ENCODE assay signal across 16 cellular contexts in the genomic region with DNA sequence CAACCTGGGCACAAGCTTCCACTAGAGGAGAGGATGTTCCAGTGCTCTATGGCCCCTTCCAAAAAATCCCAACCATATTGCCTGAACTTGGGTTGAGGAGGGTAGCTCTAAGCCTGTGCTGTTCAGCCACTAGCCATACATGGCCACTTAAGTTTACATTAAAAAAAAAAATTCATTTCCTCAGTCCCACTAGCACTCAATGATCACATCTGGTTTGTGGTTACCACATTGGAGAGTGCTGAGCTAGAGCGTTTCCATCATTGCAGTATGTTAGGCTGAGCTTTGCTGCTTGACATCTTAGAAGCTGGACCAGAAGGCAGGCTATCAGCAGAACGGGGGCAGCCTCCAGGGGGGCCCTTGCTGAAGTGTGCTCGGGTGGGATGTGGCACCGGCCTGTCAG. TPM values are rescaled to one million over a fixed set of nuclear protein-coding genes. Genes with fewer than 3 reads are reported as not detected.
DNase-seq lines count a peak whose midpoint lies in the region; ATAC-seq, FAIRE-seq and TF ChIP-seq lines count a peak whose summit lies in the region.
"Had no signal": no experiment of that assay in that cellular context is flagged by ENCODE, and none has a peak within 500 bp of the region (broad histone marks: within the 10 kb centered on the region; RNA-seq: fewer than 3 reads in every experiment).

No MANE protein-coding gene starts in this region.

- WGBS in GM12878 (ENCODE audit: insufficient coverage, insufficient replicate concordance, low lambda C conversion rate, missing lambda C conversion rate) = 70% methylated on average over 4 of the region's 4 CpGs

- H3K4me1 Mint-ChIP-seq in activated naive CD4-positive, alpha-beta T cell treated with anti-CD3 and anti-CD28 coated beads, Interleukin-2, amount 10 ng/mL, durations not matched to agents 7 days and 5 days = peaks cover 29% of the 10 kb centered on the region

- intact Hi-C loops in GM12878 (cut with micrococcal nuclease; ENCODE audit: unreplicated experiment) = no loop called here

- TF ChIP-seq RAD21 in GM12878 (IDR thresholded peaks at IDR 0.05; ENCODE audit: insufficient read depth, low read depth, low read length) = no peak

- H3K79me2 ChIP-seq in GM12878 (ENCODE audit: control insufficient read depth, insufficient read depth, low read length) = peaks cover 15% of the 10 kb centered on the region

- in situ Hi-C loops in GM12878 (cut with MboI) = no loop called here

- no peak for FAIRE-seq in GM12878 (lab: Jason Lieb, UNC)
- FAIRE-seq: GM12892, GM19239, urothelium cell line had no signal

- peak; percentile 16; the same call in 2 of the 3 replicates for ATAC-seq in GM12878
- ATAC-seq: heart left ventricle, left colon had no signal

- TF ChIP-seq CTCF in NB4 (IDR thresholded peaks at IDR 0.05; ENCODE audit: low read depth, low read length) (no peak), GM12878 (IDR thresholded peaks at IDR 0.05 in 2 of 3, conservative IDR thresholded peaks at IDR 0.05 in 1 of 3; ENCODE audit: control insufficient read depth in 2 of 3, extremely low read depth in 1 of 3, insufficient read depth in 1 of 3, low read depth in 3 of 3, low read length in 3 of 3) (no peak), GM20000 (IDR thresholded peaks at IDR 0.05; ENCODE audit: extremely low read depth, missing control alignments) (no peak)

- no peak overlapping the region for H3K4me3 Mint-ChIP-seq in activated naive CD4-positive, alpha-beta T cell treated with anti-CD3 and anti-CD28 coated beads, Interleukin-2, amount 10 ng/mL, durations not matched to agents 7 days and 5 days

- RAD21 ChIA-PET in GM12878 (lab: Charles Lee; ENCODE audit: unreplicated experiment) = interaction anchor here (0.6 to 3.6 kb wide), 13 partner anchors 10 to 343 kb away, joined by 3 to 34 read pairs (median 7); a partner anchor contains a TSS

- no peak overlapping the region for H3K4me3 ChIP-seq in NB4 (ENCODE audit: low read depth, low read length)
- no peak overlapping the region for H3K4me3 ChIP-seq in GM12878
- H3K4me3 ChIP-seq in skeletal muscle cell (ENCODE audit: low read depth, low read length) = no peak overlapping the region
- H3K4me3 ChIP-seq: heart left ventricle had no signal

- no peak overlapping the region for H3K27ac ChIP-seq in GM12878 (ENCODE audit: control insufficient read depth, insufficient read depth)
- H3K27ac ChIP-seq: heart left ventricle had no signal

- H3K27ac Mint-ChIP-seq in activated naive CD4-positive, alpha-beta T cell treated with anti-CD3 and anti-CD28 coated beads, Interleukin-2, amount 10 ng/mL, durations not matched to agents 7 days and 5 days = peak overlapping the region; percentile 14

- SMC1A ChIA-PET in GM12878 (lab: Charles Lee; ENCODE audit: uncharacterized antibody, unreplicated experiment) = interaction anchor here (0.7 to 13.3 kb wide), 13 partner anchors 7 to 364 kb away, joined by 3 to 153 read pairs (median 6); a partner anchor contains a TSS

- no peak for TF ChIP-seq POLR2A in NB4 (IDR thresholded peaks at IDR 0.05; ENCODE audit: extremely low read depth, insufficient read length)
- no peak for TF ChIP-seq POLR2A in GM12878 (IDR thresholded peaks at IDR 0.05; ENCODE audit: low read depth, low read length)

- no peaks in the 10 kb centered on the region for H3K9me3 Mint-ChIP-seq in activated naive CD4-positive, alpha-beta T cell treated with anti-CD3 and anti-CD28 coated beads, Interleukin-2, amount 10 ng/mL, durations not matched to agents 7 days and 5 days

- H3K4me2 ChIP-seq in GM12878 (ENCODE audit: control insufficient read depth, insufficient read depth) = no peak overlapping the region

- H3K36me3 Mint-ChIP-seq in activated naive CD4-positive, alpha-beta T cell treated with anti-CD3 and anti-CD28 coated beads, Interleukin-2, amount 10 ng/mL, durations not matched to agents 7 days and 5 days = peaks cover 38% of the 10 kb centered on the region

- H3K9ac ChIP-seq in GM12878 (ENCODE audit: control insufficient read depth, insufficient read depth, low read length) = no peak overlapping the region

- no TSS peak for BruUV-seq in GM12878 (replicated peaks; lab: Mats Ljungman, UMichigan)

- no peaks in the 10 kb centered on the region for H3K27me3 Mint-ChIP-seq in activated naive CD4-positive, alpha-beta T cell treated with anti-CD3 and anti-CD28 coated beads, Interleukin-2, amount 10 ng/mL, durations not matched to agents 7 days and 5 days

- no peak overlapping the region for H2AFZ ChIP-seq in GM12878 (ENCODE audit: control insufficient read depth, low read depth, low read length)

- no peak for DNase-seq in activated naive CD4-positive, alpha-beta T cell treated with anti-CD3 and anti-CD28 coated beads, Interleukin-2, amount 10 ng/mL, durations not matched to agents 7 days and 5 days
- DNase-seq in activated naive CD4-positive, alpha-beta T cell (lab: John Stamatoyannopoulos, UW) = no peak
- DNase-seq in NB4 (ENCODE audit: low read depth) (peak; percentile 21), GM12878 (ENCODE audit: low read depth, low spot score) (no peak), skeletal muscle cell (ENCODE audit: low read depth) (peak; percentile 14), NCI-H1105 (lab: John Stamatoyannopoulos, UW) (no peak), HT-29 (ENCODE audit: low spot score) (no peak), GM20000 (ENCODE audit: low spot score) (no peak)
- DNase-seq: activated gamma-delta T cell; heart left ventricle; left colon; stimulated activated CD8-positive, alpha-beta memory T cell treated with anti-CD3 and anti-CD28 coated beads, Interleukin-4, amount 100 ng/mL, for 48 hours had no signal

- CTCF ChIA-PET in activated naive CD4-positive, alpha-beta T cell treated with anti-CD3 and anti-CD28 coated beads, Interleukin-2, amount 10 ng/mL, durations not matched to agents 7 days and 5 days (lab: Charles Lee) = interaction anchor here (0.6 to 1.5 kb wide), 5 partner anchors 40 to 264 kb away, joined by 3 to 5 read pairs (median 3); no protein-coding TSS in a partner anchor
- CTCF ChIA-PET in GM12878 (lab: Yijun Ruan, JAX) = interaction anchor here (0.8 to 7.2 kb wide), 6 partner anchors 90 to 284 kb away, joined by 3 to 133 read pairs (median 8); a partner anchor contains a TSS

- peaks cover 17% of the 10 kb centered on the region for H3K4me1 ChIP-seq in GM12878 (ENCODE audit: control insufficient read depth, insufficient read depth, low read length)

- H3K9me3 ChIP-seq in GM12878 (replicated peaks; ENCODE audit: control insufficient read depth, insufficient read depth, low read length) = no peaks in the 10 kb centered on the region
- H3K9me3 ChIP-seq: heart left ventricle had no signal

- no peaks in the 10 kb centered on the region for H3K27me3 ChIP-seq in GM12878 (replicated peaks in 1 of 2; ENCODE audit: control insufficient read depth in 2 of 2, insufficient read depth in 2 of 2, low read length in 1 of 2)
- H3K27me3 ChIP-seq: heart left ventricle had no signal

- POLR2A ChIA-PET in GM12878 (lab: Charles Lee) = interaction anchor here (0.5 to 3.7 kb wide), 5 partner anchors 10 to 301 kb away, joined by 3 to 27 read pairs (median 3); no protein-coding TSS in a partner anchor

- H4K20me1 ChIP-seq in GM12878 (ENCODE audit: control insufficient read depth, insufficient read depth) = no peaks in the 10 kb centered on the region; the same call in 1 of the 2 replicates

- no peak for TF ChIP-seq EP300 in GM12878 (IDR thresholded peaks at IDR 0.05; ENCODE audit: borderline replicate concordance in 1 of 2, control insufficient read depth in 1 of 2, low read depth in 2 of 2, low read length in 2 of 2)

- H3K36me3 ChIP-seq in GM12878 (ENCODE audit: control insufficient read depth in 2 of 2, insufficient read depth in 2 of 2, low read length in 1 of 2) = peaks cover 12 to 14% of the 10 kb centered on the region in 2 experiments

TF ChIP-seq in GM12878, 131 proteins besides CTCF, POLR2A, EP300 and RAD21:
- TF ChIP-seq TAF1 (IDR thresholded peaks at IDR 0.05; ENCODE audit: borderline replicate concordance, low read depth, low read length) = no peak
- peak; percentile 67 for TF ChIP-seq RUNX3 (IDR thresholded peaks at IDR 0.05; ENCODE audit: low read length)
- TF ChIP-seq ZNF384 (IDR thresholded peaks at IDR 0.05; ENCODE audit: borderline replicate concordance, low read depth, low read length) = peak; percentile 70
TF ChIP-seq in GM12878: peak in this region for 2.

RNA-seq across cellular contexts. Expression of a gene that starts 43.5 kb away (rescaled TPM):
- 4.8 and 5.2 TPM in 2 replicates for total RNA-seq in GM12878 (2013; cell fraction: nucleolus; rRNA removed)
- total RNA-seq in GM12878 (2014; rRNA removed) (0.16 and 0.34 TPM in 2 replicates), GM12878 (2014; rRNA removed; fragmentation: Illumina TruSeq; extraction: Trizol) (0.22 and 0.23 TPM in 2 replicates), GM12878 (2021) (0.43 and 1.0 TPM in 2 replicates)
- 0.64 TPM for polyA plus RNA-seq in GM12878 (2011; ENCODE audit: low read depth)
- polyA plus RNA-seq in GM12878 (2011; rRNA removed) (0.50 and 1.4 TPM in 2 replicates), GM12878 (2014; fragmentation: Illumina TruSeq; extraction: Trizol) (0.37 and 0.54 TPM in 2 replicates), GM12878 (2014; fragmentation: Nextera tagmentation; extraction: Ambion mirVana) (under 1 TPM; 0.08 to 0.15 TPM), GM12878 (2014; rRNA removed) (0.96 and 1.3 TPM in 2 replicates), GM12878 (2016; fragmentation: Nextera tagmentation; extraction: Ambion mirVana) (under 1 TPM; 0.40 to 0.42 TPM)
- polyA plus RNA-seq in GM12878 (2011; cell fraction: cytosol; rRNA removed) = 0.48 and 2.0 TPM in 2 replicates
- 48.7 and 55.9 TPM in 2 replicates for polyA plus RNA-seq in GM12878 (2011; cell fraction: nucleus; rRNA removed)
- 1.1 and 1.6 TPM in 2 replicates for polyA plus RNA-seq in GM12878 (2012)
- 0.80 and 1.1 TPM in 2 replicates for polyA minus RNA-seq in GM12878 (2011; rRNA and poly(A)+ RNA removed)
- polyA minus RNA-seq in GM12878 (2011; cell fraction: cytosol; rRNA and poly(A)+ RNA removed) = not detected in 2 replicates
- 2.1 and 2.9 TPM in 2 replicates for polyA minus RNA-seq in GM12878 (2011; cell fraction: nucleus; rRNA and poly(A)+ RNA removed)
- total RNA-seq in HT-29 (2014; rRNA removed; shearing (Covaris generic)) = 2.6 and 2.8 TPM in 2 replicates
- total RNA-seq: myocyte had no signal

Comparison
In these comparisons a context has a peak if more than half of its experiments do, and no peak if none do; other contexts are left out.
1. DNase-seq: peak in NB4 (single experiment) and skeletal muscle cell (single experiment); none in activated naive CD4-positive, alpha-beta T cell treated with anti-CD3 and anti-CD28 coated beads, Interleukin-2, amount 10 ng/mL, durations not matched to agents 7 days and 5 days (single experiment), activated naive CD4-positive, alpha-beta T cell (0 of 4), GM12878 (single experiment), NCI-H1105 (single experiment), HT-29 (single experiment) and GM20000 (single experiment).